Comparison of ENCODE assay signal across 7 cellular contexts in genomic region chr6:54717849-54718455, GRCh38.
A peak's percentile ranks its signal among the peaks of the same experiment; 100 is the strongest.
DNase-seq lines count a peak whose midpoint lies in the region; ATAC-seq and TF ChIP-seq lines count a peak whose summit lies in the region.

No MANE protein-coding gene starts in this region.

- H3K9ac ChIP-seq in IMR-90 (ENCODE audit: low read depth, low read length) = no peak overlapping the region

- no TSS peak for BruUV-seq in IMR-90 (replicated peaks; lab: Mats Ljungman, UMichigan)

- no peaks in the 10 kb centered on the region for H3K4me1 Mint-ChIP-seq in activated naive CD8-positive, alpha-beta T cell treated with anti-CD3 and anti-CD28 coated beads for 36 hours

- H3K9me3 Mint-ChIP-seq in activated naive CD8-positive, alpha-beta T cell treated with anti-CD3 and anti-CD28 coated beads for 36 hours = peaks cover 2% of the 10 kb centered on the region

- H4K20me1 ChIP-seq in IMR-90 (ENCODE audit: insufficient read depth, low read length) = no peaks in the 10 kb centered on the region
- H4K20me1 ChIP-seq in hepatocyte (ENCODE audit: insufficient read depth, poor library complexity, severe bottlenecking) = no peaks in the 10 kb centered on the region

- H3K27me3 ChIP-seq in IMR-90 (ENCODE audit: control insufficient read depth, insufficient read depth, low read length) (no peaks in the 10 kb centered on the region), hepatocyte (no peaks in the 10 kb centered on the region)

- no peak overlapping the region for H3K27ac ChIP-seq in IMR-90 (ENCODE audit: insufficient read depth, low read length)
- peak overlapping the region; percentile 8 for H3K27ac ChIP-seq in hepatocyte

- H3K9me3 ChIP-seq in IMR-90 (ENCODE audit: control insufficient read depth, insufficient read depth, low read length) (no peaks in the 10 kb centered on the region), hepatocyte (ENCODE audit: low read depth) (no peaks in the 10 kb centered on the region)

- H3K79me1 ChIP-seq in IMR-90 (ENCODE audit: low read depth in 1 of 2, low read length in 2 of 2) = no peaks in the 10 kb centered on the region

- DNase-seq in GM10248 (ENCODE audit: extremely low spot score) (peak; percentile 18), IMR-90 (peak; percentile 37), RPMI7951 (ENCODE audit: low read depth) (peak; percentile 50), hepatocyte (ENCODE audit: low spot score) (peak; percentile 83)
- DNase-seq in activated naive CD8-positive, alpha-beta T cell treated with anti-CD3 and anti-CD28 coated beads for 36 hours = peak; percentile 32
- peak; percentile 39 for DNase-seq in stimulated activated CD4-positive, alpha-beta T cell treated with anti-CD3 and anti-CD28 coated beads, Interleukin-12 subunit alpha, Interleukin-12 subunit beta, amount 100 ng/mL, for 4 hours

- no peak overlapping the region for H3K4ac ChIP-seq in IMR-90 (ENCODE audit: low read depth, low read length)

- TF ChIP-seq POLR2A in IMR-90 (IDR thresholded peaks at IDR 0.05; ENCODE audit: low read depth, low read length) = no peak

- peak; percentile 69 for TF ChIP-seq RAD21 in IMR-90 (IDR thresholded peaks at IDR 0.05; ENCODE audit: low read length)

- no peaks in the 10 kb centered on the region for H3K9me1 ChIP-seq in IMR-90 (ENCODE audit: insufficient read depth, low read length)

- no peak overlapping the region for H3K14ac ChIP-seq in IMR-90 (replicated peaks; ENCODE audit: low read depth, low read length)

- no peak overlapping the region for H2BK20ac ChIP-seq in IMR-90 (ENCODE audit: low read depth, low read length)

- no peaks in the 10 kb centered on the region for H3K27me3 Mint-ChIP-seq in activated naive CD8-positive, alpha-beta T cell treated with anti-CD3 and anti-CD28 coated beads for 36 hours

- H3K79me2 ChIP-seq in hepatocyte = no peaks in the 10 kb centered on the region

- no peak overlapping the region for H3K4me3 Mint-ChIP-seq in activated naive CD8-positive, alpha-beta T cell treated with anti-CD3 and anti-CD28 coated beads for 36 hours

- H2AK9ac ChIP-seq in IMR-90 (replicated peaks; ENCODE audit: low read depth, low read length, poor library complexity) = no peak overlapping the region

- ATAC-seq in GM21717 (IDR thresholded peaks at IDR 0.05; ENCODE audit: unreplicated experiment) = peak; percentile 83
- ATAC-seq in IMR-90 (ENCODE audit: low read depth) = peak; percentile 69; the same call in 1 of the 2 replicates

- dilution Hi-C loops in IMR-90 (cut with HindIII; ENCODE audit: low sequenced_read_pairs, unreplicated experiment) = no loop called here

- no peak overlapping the region for H3K27ac Mint-ChIP-seq in activated naive CD8-positive, alpha-beta T cell treated with anti-CD3 and anti-CD28 coated beads for 36 hours

- H4K91ac ChIP-seq in IMR-90 (ENCODE audit: insufficient read depth, low read depth, low read length) = no peak overlapping the region

- no peak overlapping the region for H4K8ac ChIP-seq in IMR-90 (ENCODE audit: low read depth in 2 of 2, low read length in 2 of 2)

- no peak overlapping the region for H2BK15ac ChIP-seq in IMR-90 (ENCODE audit: low read depth, low read length)

- H3K4me3 ChIP-seq in IMR-90 (ENCODE audit: insufficient read depth, low read depth, low read length) = no peak overlapping the region
- no peak overlapping the region for H3K4me3 ChIP-seq in hepatocyte

- intact Hi-C loops in IMR-90 (cut with micrococcal nuclease) = loop anchor here (1.0 to 2.0 kb wide), 2 partner anchors 87 to 351 kb away; no protein-coding TSS in a partner anchor

- H3K56ac ChIP-seq in IMR-90 (ENCODE audit: extremely low read depth, insufficient read depth, low read length) = no peak overlapping the region

- H3K4me1 ChIP-seq in IMR-90 (ENCODE audit: control insufficient read depth, insufficient read depth, low read length) (peaks cover 2% of the 10 kb centered on the region; the same call in 1 of the 2 replicates), hepatocyte (ENCODE audit: insufficient read depth) (peaks cover 7% of the 10 kb centered on the region)

- in situ Hi-C loops in IMR-90 (cut with MboI; ENCODE audit: low sequenced_read_pairs) = loop anchor here (25.0 kb wide), 1 partner anchor 731 kb away; no protein-coding TSS in a partner anchor

- H2BK120ac ChIP-seq in IMR-90 (ENCODE audit: low read depth, low read length) = no peak overlapping the region

- TF ChIP-seq CTCF in GM10248 (IDR thresholded peaks at IDR 0.05; ENCODE audit: control extremely low read depth, extremely low read depth, low read depth, missing control alignments) (peak; percentile 83), IMR-90 (conservative IDR thresholded peaks at IDR 0.05; ENCODE audit: low read depth, low read length) (peak; percentile 63), hepatocyte (IDR thresholded peaks at IDR 0.05; ENCODE audit: poor library complexity) (peak; percentile 76)

- no peak overlapping the region for H2AFZ ChIP-seq in IMR-90 (replicated peaks; ENCODE audit: low read length, poor library complexity)
- no peak overlapping the region for H2AFZ ChIP-seq in hepatocyte

- H2AK5ac ChIP-seq in IMR-90 (ENCODE audit: low read depth, low read length) = no peak overlapping the region

- CTCF ChIA-PET in GM10248 (lab: Yijun Ruan, JAX) = interaction anchor here (0.6 to 5.0 kb wide), 32 partner anchors 11 to 591 kb away, joined by 3 to 77 read pairs (median 4); no protein-coding TSS in a partner anchor
- CTCF ChIA-PET in IMR-90 (lab: Yijun Ruan, JAX) = interaction anchor here (0.6 to 1.9 kb wide), 12 partner anchors 10 to 732 kb away, joined by 3 to 9 read pairs (median 4); no protein-coding TSS in a partner anchor

- H3K9me2 ChIP-seq in hepatocyte (replicated peaks; ENCODE audit: insufficient read depth) = no peaks in the 10 kb centered on the region

- no peaks in the 10 kb centered on the region for H3K36me3 ChIP-seq in IMR-90 (ENCODE audit: control insufficient read depth, insufficient read depth, low read length)
- H3K36me3 ChIP-seq in hepatocyte (replicated peaks; ENCODE audit: insufficient read depth, low read depth) = no peaks in the 10 kb centered on the region

- H3K18ac ChIP-seq in IMR-90 (ENCODE audit: low read depth, low read length) = no peak overlapping the region

- no peaks in the 10 kb centered on the region for H3K36me3 Mint-ChIP-seq in activated naive CD8-positive, alpha-beta T cell treated with anti-CD3 and anti-CD28 coated beads for 36 hours

- WGBS in IMR-90 (ENCODE audit: extremely low coverage in 2 of 2, insufficient read length in 1 of 2), 2 experiments = no CpG with 5 or more reads among the region's 5 CpGs
- WGBS in hepatocyte (ENCODE audit: low lambda C conversion rate, missing lambda C conversion rate) = 57% methylated on average over 5 of the region's 5 CpGs

- no peak overlapping the region for H3K23ac ChIP-seq in IMR-90 (ENCODE audit: low read depth, low read length)

- POLR2A ChIA-PET in GM10248 (lab: Yijun Ruan, JAX) = no interaction called here
- POLR2A ChIA-PET in IMR-90 (lab: Charles Lee; ENCODE audit: unreplicated experiment) = no interaction called here

- H2BK5ac ChIP-seq in IMR-90 (ENCODE audit: low read depth, low read length, poor library complexity, severe bottlenecking) = no peak overlapping the region

- H3K4me2 ChIP-seq in IMR-90 (ENCODE audit: low read depth, low read length) (no peak overlapping the region), hepatocyte (peak overlapping the region; percentile 50)

- H4K5ac ChIP-seq in IMR-90 (ENCODE audit: low read depth, low read length) = no peak overlapping the region

TF ChIP-seq in IMR-90, 13 proteins besides CTCF, POLR2A, EP300 and RAD21:
- TF ChIP-seq RFX5 (IDR thresholded peaks at IDR 0.05; ENCODE audit: low read depth, low read length) (no peak), SMC3 (IDR thresholded peaks at IDR 0.05; ENCODE audit: low read depth, low read length) (peak; percentile 84)

Comparison
In these comparisons a context has a peak if more than half of its experiments do, and no peak if none do; other contexts are left out.
1. DNase-seq: peak in every context shown above with its lines; median percentile 83 in hepatocyte; 50 in RPMI7951; 39 in stimulated activated CD4-positive, alpha-beta T cell treated with anti-CD3 and anti-CD28 coated beads, Interleukin-12 subunit alpha, Interleukin-12 subunit beta, amount 100 ng/mL, for 4 hours; 37 in IMR-90; 32 in activated naive CD8-positive, alpha-beta T cell treated with anti-CD3 and anti-CD28 coated beads for 36 hours; 18 in GM10248.